ENCODE assay signal across 28 cellular contexts in the genomic region with DNA sequence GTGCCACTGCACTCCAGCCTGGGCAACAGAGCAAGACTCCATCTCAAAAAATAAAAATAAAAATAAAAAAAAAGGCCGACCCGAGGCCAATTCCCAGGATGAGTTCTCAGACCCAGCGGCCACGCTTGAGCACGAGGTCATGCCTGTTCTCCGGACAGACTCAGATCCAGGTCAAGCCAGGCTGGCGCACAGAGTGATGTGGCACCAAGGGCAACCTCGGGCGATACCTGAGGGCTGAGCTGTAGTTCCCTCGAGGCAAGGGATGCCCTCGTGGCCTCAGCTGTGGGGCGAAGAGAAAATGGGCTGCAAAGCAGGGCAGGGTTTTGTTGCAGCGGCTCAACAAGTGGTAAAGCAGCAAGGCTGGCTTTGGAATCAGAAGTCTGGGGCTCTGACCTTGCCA.
"Had no signal": no experiment of that assay in that cellular context is flagged by ENCODE, and none has a peak within 500 bp of the region (broad histone marks: within the 10 kb centered on the region; RNA-seq: fewer than 3 reads in every experiment).

No MANE protein-coding gene starts in this region.

- H3K9me3 Mint-ChIP-seq: natural killer cell; nephron; stimulated activated effector memory CD8-positive, alpha-beta T cell treated with anti-CD3 and anti-CD28 coated beads, Interleukin-12 subunit alpha, Interleukin-12 subunit beta, amount 100 ng/mL, for 72 hours; stimulated activated naive B cell treated with anti-CD40 and anti-IgM and Interleukin-4, amounts not matched to agents 10 μg/mL and 1 μg/mL and 100 μg/mL, for 72 hours; stimulated activated naive CD8-positive, alpha-beta T cell treated with anti-CD3 and anti-CD28 coated beads, Interleukin-15, amount 100 ng/mL, for 72 hours; type B pancreatic cell had no signal

- H2AFZ ChIP-seq: parathyroid adenoma had no signal

- H3K27me3 Mint-ChIP-seq: progenitor cell of endocrine pancreas, type B pancreatic cell had no signal

- ATAC-seq: naive thymus-derived CD4-positive, alpha-beta T cell; natural killer cell; psoas muscle; right cardiac atrium; right lobe of liver; stimulated activated effector memory CD8-positive, alpha-beta T cell treated with anti-CD3 and anti-CD28 coated beads, Interleukin-12 subunit alpha, Interleukin-12 subunit beta, amount 100 ng/mL, for 72 hours; stimulated activated naive B cell treated with anti-CD40 and anti-IgM and Interleukin-4, amounts not matched to agents 10 μg/mL and 1 μg/mL and 100 μg/mL, for 72 hours; stimulated activated naive CD8-positive, alpha-beta T cell treated with anti-CD3 and anti-CD28 coated beads, Interleukin-15, amount 100 ng/mL, for 72 hours; stimulated activated naive CD8-positive, alpha-beta T cell treated with anti-CD3 and anti-CD28 coated beads, Interleukin-15, Interleukin-2, amounts not matched to agents 100 U/mL and 50 U/mL, for 24 hours; upper lobe of right lung had no signal

- H3K27ac ChIP-seq: ovary, parathyroid adenoma, psoas muscle, right lobe of liver, sigmoid colon, suprapubic skin, testis, tibial artery, transverse colon, upper lobe of right lung, uterus had no signal

- H3K27me3 ChIP-seq: ovary, right lobe of liver, sigmoid colon, suprapubic skin, testis, tibial artery, transverse colon, upper lobe of right lung, uterus had no signal

- H3K36me3 ChIP-seq: ovary, right lobe of liver, suprapubic skin, transverse colon, upper lobe of right lung, uterus had no signal

- H3K9ac ChIP-seq: parathyroid adenoma had no signal

- DNase-seq: naive thymus-derived CD4-positive, alpha-beta T cell; natural killer cell; occipital lobe; ovary; psoas muscle; right cardiac atrium; right lobe of liver; sigmoid colon; small intestine; stimulated activated CD4-positive, alpha-beta T cell treated with anti-CD3 and anti-CD28 coated beads, Interleukin-15, amount 100 ng/mL, for 24 hours; stimulated activated CD4-positive, alpha-beta T cell treated with anti-CD3 and anti-CD28 coated beads, Interleukin-2, amount 100 ng/mL, for 24 hours; stimulated activated CD4-positive, alpha-beta T cell treated with anti-CD3 and anti-CD28 coated beads, Interleukin-2, amount 100 ng/mL, for 48 hours; stimulated activated CD4-positive, alpha-beta T cell treated with anti-CD3 and anti-CD28 coated beads, Interleukin-4, amount 100 ng/mL, for 24 hours; stimulated activated naive B cell treated with anti-CD40 and anti-IgM and Interleukin-4, amounts not matched to agents 10 μg/mL and 1 μg/mL and 100 μg/mL, for 72 hours; stimulated activated naive CD8-positive, alpha-beta T cell treated with anti-CD3 and anti-CD28 coated beads, Interleukin-15, amount 100 ng/mL, for 72 hours; stimulated activated naive CD8-positive, alpha-beta T cell treated with anti-CD3 and anti-CD28 coated beads, Interleukin-15, Interleukin-2, amounts not matched to agents 100 U/mL and 50 U/mL, for 24 hours; substantia nigra; testis; tibial artery; transverse colon; upper lobe of right lung; uterus had no signal

- H3K4me1 ChIP-seq: psoas muscle, right lobe of liver, suprapubic skin, upper lobe of right lung, uterus had no signal

- H3K79me2 ChIP-seq: parathyroid adenoma had no signal

- H3K4me3 Mint-ChIP-seq: naive thymus-derived CD4-positive, alpha-beta T cell; natural killer cell; nephron; stimulated activated effector memory CD8-positive, alpha-beta T cell treated with anti-CD3 and anti-CD28 coated beads, Interleukin-12 subunit alpha, Interleukin-12 subunit beta, amount 100 ng/mL, for 72 hours; stimulated activated naive B cell treated with anti-CD40 and anti-IgM and Interleukin-4, amounts not matched to agents 10 μg/mL and 1 μg/mL and 100 μg/mL, for 72 hours; stimulated activated naive CD8-positive, alpha-beta T cell treated with anti-CD3 and anti-CD28 coated beads, Interleukin-15, amount 100 ng/mL, for 72 hours; type B pancreatic cell had no signal

- H3K36me3 Mint-ChIP-seq: naive thymus-derived CD4-positive, alpha-beta T cell; natural killer cell; stimulated activated effector memory CD8-positive, alpha-beta T cell treated with anti-CD3 and anti-CD28 coated beads, Interleukin-12 subunit alpha, Interleukin-12 subunit beta, amount 100 ng/mL, for 72 hours; stimulated activated naive B cell treated with anti-CD40 and anti-IgM and Interleukin-4, amounts not matched to agents 10 μg/mL and 1 μg/mL and 100 μg/mL, for 72 hours; type B pancreatic cell had no signal

- FAIRE-seq: small intestine had no signal

- H3K27ac Mint-ChIP-seq: naive thymus-derived CD4-positive, alpha-beta T cell; natural killer cell; nephron; stimulated activated effector memory CD8-positive, alpha-beta T cell treated with anti-CD3 and anti-CD28 coated beads, Interleukin-12 subunit alpha, Interleukin-12 subunit beta, amount 100 ng/mL, for 72 hours; stimulated activated naive B cell treated with anti-CD40 and anti-IgM and Interleukin-4, amounts not matched to agents 10 μg/mL and 1 μg/mL and 100 μg/mL, for 72 hours; stimulated activated naive CD8-positive, alpha-beta T cell treated with anti-CD3 and anti-CD28 coated beads, Interleukin-15, amount 100 ng/mL, for 72 hours; type B pancreatic cell had no signal

- H3K4me1 Mint-ChIP-seq: naive thymus-derived CD4-positive, alpha-beta T cell; natural killer cell; stimulated activated effector memory CD8-positive, alpha-beta T cell treated with anti-CD3 and anti-CD28 coated beads, Interleukin-12 subunit alpha, Interleukin-12 subunit beta, amount 100 ng/mL, for 72 hours; stimulated activated naive B cell treated with anti-CD40 and anti-IgM and Interleukin-4, amounts not matched to agents 10 μg/mL and 1 μg/mL and 100 μg/mL, for 72 hours; stimulated activated naive CD8-positive, alpha-beta T cell treated with anti-CD3 and anti-CD28 coated beads, Interleukin-15, amount 100 ng/mL, for 72 hours had no signal

- H3K4me3 ChIP-seq: ovary, psoas muscle, right lobe of liver, sigmoid colon, suprapubic skin, testis, tibial artery, transverse colon, upper lobe of right lung, uterus had no signal

- H3K9me3 ChIP-seq: ovary, psoas muscle, right lobe of liver, sigmoid colon, suprapubic skin, testis, tibial artery, transverse colon, upper lobe of right lung, uterus had no signal
